Comparison of ENCODE assay signal across 20 cellular contexts in the genomic region with DNA sequence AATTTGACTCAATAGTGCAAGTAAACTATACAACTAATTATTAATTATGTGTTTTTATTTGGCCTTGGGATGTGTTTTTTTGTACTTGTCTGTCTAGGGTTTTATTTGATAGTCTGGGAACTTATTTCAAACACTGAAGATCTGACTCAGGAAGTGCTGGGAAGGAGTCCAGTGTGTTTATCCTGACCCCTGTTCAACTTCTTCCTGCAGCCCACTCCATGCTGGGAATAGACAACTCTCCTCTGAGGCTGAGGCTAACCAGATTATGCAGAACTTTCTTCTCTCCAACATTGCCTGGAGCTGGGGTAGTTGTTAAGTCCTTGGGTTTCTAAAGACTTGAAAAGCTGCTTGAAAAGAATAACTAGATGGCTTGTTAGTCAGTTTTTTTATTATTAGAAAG. TPM values are rescaled to one million over a fixed set of nuclear protein-coding genes. Genes with fewer than 3 reads are reported as not detected.
DNase-seq lines count a peak whose midpoint lies in the region; ATAC-seq and TF ChIP-seq lines count a peak whose summit lies in the region.
"Had no signal": no experiment of that assay in that cellular context is flagged by ENCODE, and none has a peak within 500 bp of the region (broad histone marks: within the 10 kb centered on the region; RNA-seq: fewer than 3 reads in every experiment).

No MANE protein-coding gene starts in this region.

- no peak overlapping the region for H3K27ac ChIP-seq in fibroblast of lung (ENCODE audit: insufficient read depth, low read length)
- no peak overlapping the region for H3K27ac ChIP-seq in PC-9
- H3K27ac ChIP-seq: breast epithelium, pancreas had no signal

- H3K27me3 ChIP-seq in Caco-2 (replicated peaks; ENCODE audit: control insufficient read depth, insufficient read depth, low read length), result no peaks in the 10 kb centered on the region
- H3K27me3 ChIP-seq in fibroblast of lung (ENCODE audit: control insufficient read depth, insufficient read depth, low read length), result no peaks in the 10 kb centered on the region
- H3K27me3 ChIP-seq in PC-9 (ENCODE audit: insufficient read depth, low read depth), result no peaks in the 10 kb centered on the region
- H3K27me3 ChIP-seq: breast epithelium, pancreas had no signal

- H3K27me3 Mint-ChIP-seq in Caco-2 (ENCODE audit: insufficient read depth, unreplicated experiment) (no peaks in the 10 kb centered on the region), mesothelial cell of epicardium (ENCODE audit: low read depth) (no peaks in the 10 kb centered on the region)
- H3K27me3 Mint-ChIP-seq: activated CD4-positive, alpha-beta T cell treated with anti-CD3 and anti-CD28 coated beads for 36 hours; activated naive CD4-positive, alpha-beta T cell treated with anti-CD3 and anti-CD28 coated beads, Interleukin-2, amount 10 ng/mL, durations not matched to agents 7 days and 5 days; stimulated activated naive CD8-positive, alpha-beta T cell treated with anti-CD3 and anti-CD28 coated beads, Interleukin-15, Interleukin-2, amounts not matched to agents 100 ng/mL and 50 ng/mL, for 24 hours had no signal

- H3K9me3 ChIP-seq in Caco-2, result no peaks in the 10 kb centered on the region
- no peaks in the 10 kb centered on the region for H3K9me3 ChIP-seq in fibroblast of lung (ENCODE audit: control insufficient read depth, insufficient read depth, low read depth, low read length)
- no peaks in the 10 kb centered on the region for H3K9me3 ChIP-seq in PC-9 (ENCODE audit: insufficient read depth, low read depth)
- H3K9me3 ChIP-seq: breast epithelium, pancreas had no signal

- H3K4me2 ChIP-seq in fibroblast of lung (ENCODE audit: extremely low read depth, insufficient read depth, low read length), result no peak overlapping the region
- H3K4me2 ChIP-seq in PC-9, result no peak overlapping the region

- no peaks in the 10 kb centered on the region for H3K9me3 Mint-ChIP-seq in Caco-2 (ENCODE audit: unreplicated experiment)
- no peaks in the 10 kb centered on the region for H3K9me3 Mint-ChIP-seq in mesothelial cell of epicardium
- H3K9me3 Mint-ChIP-seq: activated naive CD4-positive, alpha-beta T cell treated with anti-CD3 and anti-CD28 coated beads, Interleukin-2, amount 10 ng/mL, durations not matched to agents 7 days and 5 days; stimulated activated naive CD8-positive, alpha-beta T cell treated with anti-CD3 and anti-CD28 coated beads, Interleukin-15, Interleukin-2, amounts not matched to agents 100 ng/mL and 50 ng/mL, for 24 hours; T-helper 2 cell treated with Interferon-gamma antibody and Interleukin-4, amounts not matched to agents 5 μg/mL and 100 μg/mL, for 36 hours had no signal

- H3K4me1 Mint-ChIP-seq in Caco-2 (ENCODE audit: low read depth, unreplicated experiment) (peaks cover 37% of the 10 kb centered on the region), mesothelial cell of epicardium (peaks cover 10% of the 10 kb centered on the region)

- H2AFZ ChIP-seq in fibroblast of lung (ENCODE audit: low read length) (no peak overlapping the region), PC-9 (no peak overlapping the region)

- ATAC-seq in SK-N-SH treated with all-trans-retinoic acid at 6 μM for 48 hours (peak; percentile 47), GM21360 (IDR thresholded peaks at IDR 0.05; ENCODE audit: unreplicated experiment) (no peak)
- ATAC-seq: activated CD4-positive, alpha-beta T cell treated with anti-CD3 and anti-CD28 coated beads for 36 hours had no signal

- TF ChIP-seq CTCF in Caco-2 (IDR thresholded peaks at IDR 0.05; ENCODE audit: insufficient read depth in 1 of 2, low read depth in 1 of 2, low read length in 1 of 2, severe bottlenecking in 1 of 2, unreplicated experiment in 1 of 2) (no peak), fibroblast of lung (conservative IDR thresholded peaks at IDR 0.05 in 1 of 2, IDR thresholded peaks at IDR 0.05 in 1 of 2; ENCODE audit: low read depth in 1 of 2, low read length in 2 of 2) (no peak), mesothelial cell of epicardium (IDR thresholded peaks at IDR 0.05; ENCODE audit: unreplicated experiment) (no peak), PC-9 (conservative IDR thresholded peaks at IDR 0.05) (no peak)

- POLR2A ChIA-PET in Caco-2 (lab: Charles Lee), result no interaction called here
- POLR2A ChIA-PET in PC-9 (lab: Charles Lee; ENCODE audit: unreplicated experiment), result no interaction called here

- peaks cover 45% of the 10 kb centered on the region for H3K36me3 Mint-ChIP-seq in Caco-2 (ENCODE audit: insufficient read depth, unreplicated experiment)
- H3K36me3 Mint-ChIP-seq in mesothelial cell of epicardium, result peaks cover 11% of the 10 kb centered on the region

- DNase-seq in Caco-2 (no peak), fibroblast of lung (ENCODE audit: low read depth in 2 of 2) (peak; percentile 33 to 81), mesothelial cell of epicardium (ENCODE audit: low spot score in 2 of 2, unreplicated experiment in 2 of 2) (no peak), AG08395 (ENCODE audit: low spot score) (no peak), PC-9 (no peak)
- no peak for DNase-seq in stimulated activated CD4-positive, alpha-beta T cell treated with anti-CD3 and anti-CD28 coated beads, Interleukin-2, amount 100 ng/mL, for 24 hours
- DNase-seq: activated CD4-positive, alpha-beta T cell treated with anti-CD3 and anti-CD28 coated beads for 36 hours; activated CD8-positive, alpha-beta memory T cell treated with anti-CD3 and anti-CD28 coated beads, Interleukin-2, amount 50 U/mL, for 48 hours; activated naive CD4-positive, alpha-beta T cell treated with anti-CD3 and anti-CD28 coated beads, Interleukin-2, amount 10 ng/mL, durations not matched to agents 7 days and 5 days; COR-L47; effector CD8-positive, alpha-beta T cell; GDM1; NCI-H1417 treated with DMSO at 0.1 percent for 48 hours; pancreas; SIG-M5 had no signal

- BruUV-seq in Caco-2 (replicated peaks; lab: Mats Ljungman, UMichigan) (no TSS peak), PC-9 (replicated peaks; lab: Mats Ljungman, UMichigan) (no TSS peak)

- peak overlapping the region; percentile 20; the same call in 1 of the 2 replicates for H3K4me3 ChIP-seq in Caco-2 (ENCODE audit: low read depth, low read length)
- H3K4me3 ChIP-seq in fibroblast of lung (replicated peaks in 1 of 4; ENCODE audit: control extremely low read depth in 1 of 4, insufficient read depth in 1 of 4, low read depth in 3 of 4, low read length in 4 of 4), result no peak overlapping the region
- H3K4me3 ChIP-seq in PC-9, result no peak overlapping the region
- H3K4me3 ChIP-seq: breast epithelium, pancreas had no signal

- intact Hi-C loops in Caco-2 (cut with micrococcal nuclease; ENCODE audit: unreplicated experiment) (no loop called here), PC-9 (cut with micrococcal nuclease; ENCODE audit: unreplicated experiment) (no loop called here)

- H3K36me3 ChIP-seq in Caco-2 (ENCODE audit: control insufficient read depth, insufficient read depth, low read length), result peaks cover 5% of the 10 kb centered on the region
- no peaks in the 10 kb centered on the region for H3K36me3 ChIP-seq in fibroblast of lung (ENCODE audit: control insufficient read depth, insufficient read depth, low read length)
- peaks cover 14% of the 10 kb centered on the region; the same call in 1 of the 2 replicates for H3K36me3 ChIP-seq in PC-9 (ENCODE audit: low read depth)
- H3K36me3 ChIP-seq: breast epithelium, pancreas had no signal

- H3F3A ChIP-seq in PC-9 (ENCODE audit: insufficient read depth, low read depth), result peaks cover 5% of the 10 kb centered on the region

- H3K27ac Mint-ChIP-seq in Caco-2 (ENCODE audit: unreplicated experiment), result peak overlapping the region; percentile 81
- peak overlapping the region; percentile 40 for H3K27ac Mint-ChIP-seq in mesothelial cell of epicardium
- H3K27ac Mint-ChIP-seq: activated CD4-positive, alpha-beta T cell treated with anti-CD3 and anti-CD28 coated beads for 36 hours; activated naive CD4-positive, alpha-beta T cell treated with anti-CD3 and anti-CD28 coated beads, Interleukin-2, amount 10 ng/mL, durations not matched to agents 7 days and 5 days; stimulated activated naive CD8-positive, alpha-beta T cell treated with anti-CD3 and anti-CD28 coated beads, Interleukin-15, Interleukin-2, amounts not matched to agents 100 ng/mL and 50 ng/mL, for 24 hours; T-helper 2 cell treated with Interferon-gamma antibody and Interleukin-4, amounts not matched to agents 5 μg/mL and 100 μg/mL, for 36 hours had no signal

- H3K79me2 ChIP-seq in fibroblast of lung (ENCODE audit: control insufficient read depth, insufficient read depth, low read length) (peaks cover 14% of the 10 kb centered on the region), PC-9 (ENCODE audit: low read depth) (peaks cover 43% of the 10 kb centered on the region)

- H3K4me1 ChIP-seq in Caco-2, result peaks cover 22% of the 10 kb centered on the region
- peaks cover 4% of the 10 kb centered on the region for H3K4me1 ChIP-seq in fibroblast of lung (ENCODE audit: control insufficient read depth, extremely low read depth, insufficient read depth, low read length)
- H3K4me1 ChIP-seq in PC-9 (replicated peaks; ENCODE audit: insufficient read depth), result peaks cover 12% of the 10 kb centered on the region
- H3K4me1 ChIP-seq: breast epithelium had no signal

- CTCF ChIA-PET in Caco-2 (lab: Charles Lee), result interaction anchor here (0.6 to 1.2 kb wide), 3 partner anchors 9 to 99 kb away, joined by 3 to 6 read pairs (median 3); no protein-coding TSS in a partner anchor
- CTCF ChIA-PET in PC-9 (lab: Charles Lee), result no interaction called here

- H4K20me1 ChIP-seq in fibroblast of lung (ENCODE audit: control insufficient read depth, extremely low read depth, insufficient read depth, low read length) (no peaks in the 10 kb centered on the region), PC-9 (ENCODE audit: insufficient read depth) (no peaks in the 10 kb centered on the region; the same call in 1 of the 2 replicates)

- peak overlapping the region; percentile 70 for H3K4me3 Mint-ChIP-seq in Caco-2 (ENCODE audit: unreplicated experiment)
- no peak overlapping the region for H3K4me3 Mint-ChIP-seq in mesothelial cell of epicardium
- H3K4me3 Mint-ChIP-seq: activated CD4-positive, alpha-beta T cell treated with anti-CD3 and anti-CD28 coated beads for 36 hours; activated naive CD4-positive, alpha-beta T cell treated with anti-CD3 and anti-CD28 coated beads, Interleukin-2, amount 10 ng/mL, durations not matched to agents 7 days and 5 days; stimulated activated naive CD8-positive, alpha-beta T cell treated with anti-CD3 and anti-CD28 coated beads, Interleukin-15, Interleukin-2, amounts not matched to agents 100 ng/mL and 50 ng/mL, for 24 hours; T-helper 2 cell treated with Interferon-gamma antibody and Interleukin-4, amounts not matched to agents 5 μg/mL and 100 μg/mL, for 36 hours had no signal

- H3K9ac ChIP-seq in fibroblast of lung (ENCODE audit: insufficient read depth, low read length), result no peak overlapping the region

- H3K9me2 ChIP-seq in PC-9 (ENCODE audit: insufficient read depth), result no peaks in the 10 kb centered on the region

RNA-seq across cellular contexts. Expression of a gene that starts 6.9 kb away (rescaled TPM):
- total RNA-seq in Caco-2 (2022) (98.3 and 99.3 TPM in 2 replicates), fibroblast of lung (14.0 and 14.4 TPM in 2 replicates), mesothelial cell of epicardium (15.1 to 16.9 TPM (median 15.4 TPM) in 3 replicates), PC-9 (2021) (62.5 and 75.3 TPM in 2 replicates)
- polyA plus RNA-seq in fibroblast of lung, result 39.9 and 44.4 TPM in 2 replicates
- 26.5 and 39.7 TPM in 2 replicates for polyA plus RNA-seq in fibroblast of lung (2012)
- 3.3 and 5.2 TPM in 2 replicates for polyA minus RNA-seq in fibroblast of lung (ENCODE audit: low replicate concordance)

RNA-seq across cellular contexts. Expression of a gene that starts 8.2 kb away (rescaled TPM):
- total RNA-seq in Caco-2 (2022) (18.0 and 18.3 TPM in 2 replicates), fibroblast of lung (4.1 and 6.3 TPM in 2 replicates), mesothelial cell of epicardium (4.5 TPM in 3 replicates), PC-9 (2021) (6.9 and 11.1 TPM in 2 replicates)
- 2.5 and 3.6 TPM in 2 replicates for polyA plus RNA-seq in fibroblast of lung
- 2.0 and 2.7 TPM in 2 replicates for polyA plus RNA-seq in fibroblast of lung (2012)
- polyA minus RNA-seq in fibroblast of lung (ENCODE audit: low replicate concordance), result 0.24 TPM in 1 of 2 replicates, not detected in the other

RNA-seq across cellular contexts. Expression of a gene that starts 58.9 kb away (rescaled TPM):
- total RNA-seq in Caco-2 (2022) (35.1 and 39.7 TPM in 2 replicates), fibroblast of lung (11.6 and 12.1 TPM in 2 replicates), mesothelial cell of epicardium (21.5 to 24.7 TPM (median 22.5 TPM) in 3 replicates), PC-9 (2021) (16.9 and 24.0 TPM in 2 replicates)
- 17.7 and 21.4 TPM in 2 replicates for polyA plus RNA-seq in fibroblast of lung
- polyA plus RNA-seq in fibroblast of lung (2012), result 12.4 and 14.1 TPM in 2 replicates
- polyA minus RNA-seq in fibroblast of lung (ENCODE audit: low replicate concordance), result 0.56 and 0.86 TPM in 2 replicates

Comparison
In these comparisons a context has a peak if more than half of its experiments do, and no peak if none do; other contexts are left out.
1. DNase-seq: peak in fibroblast of lung (2 of 2); none in Caco-2 (0 of 2), mesothelial cell of epicardium (0 of 2), stimulated activated CD4-positive, alpha-beta T cell treated with anti-CD3 and anti-CD28 coated beads, Interleukin-2, amount 100 ng/mL, for 24 hours (0 of 2), AG08395 (single experiment) and PC-9 (0 of 2).